10 cellular contexts compared by ENCODE assay signal in the genomic region with DNA sequence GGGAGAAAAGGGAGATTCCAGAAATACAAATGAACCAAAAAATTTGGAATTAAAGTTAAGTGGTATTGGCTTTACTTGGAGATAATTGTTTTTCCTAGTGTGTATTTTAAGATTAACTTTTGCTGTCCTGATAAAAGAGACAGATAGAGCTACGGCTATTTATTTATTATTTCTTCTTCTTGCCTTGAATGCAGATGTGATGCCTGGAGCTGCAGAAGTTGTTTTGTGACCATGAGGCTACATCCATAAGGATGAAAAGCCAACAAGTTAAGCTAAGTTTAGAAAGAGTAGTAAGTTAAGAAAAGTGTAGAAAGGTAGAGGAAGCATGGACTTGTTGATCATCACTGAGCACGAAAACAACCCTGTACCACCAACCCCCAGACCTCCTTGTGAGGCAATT.
"Had no signal": no experiment of that assay in that cellular context is flagged by ENCODE, and none has a peak within 500 bp of the region (broad histone marks: within the 10 kb centered on the region; RNA-seq: fewer than 3 reads in every experiment).

No MANE protein-coding gene starts in this region.

- H3K9ac ChIP-seq: GM23248 had no signal

- H3K9me3 ChIP-seq: HAP-1 had no signal

- H3K4me1 ChIP-seq: HAP-1 had no signal

- H3K9me3 Mint-ChIP-seq: H9, HFFc6 had no signal

- H3K27ac ChIP-seq: GM23248 had no signal

- H2AFZ ChIP-seq: GM23248, GM23338 had no signal

- H3K4me3 Mint-ChIP-seq: GM23338, H9, HFFc6 had no signal

- H3K4me2 ChIP-seq: GM23338 had no signal

- H3K27ac Mint-ChIP-seq: GM23338, H9, HFFc6 had no signal

- H3K4me3 ChIP-seq: GM23248, GM23338, HAP-1 had no signal

- H3K36me3 ChIP-seq: HAP-1 had no signal

- ATAC-seq: GM23338, HCT116 had no signal

- FAIRE-seq: H54 had no signal

- DNase-seq: GM23248, GOT3, H7, H9, HCEC 1CT, HFFc6 had no signal
